In genomic region chr12:65961731-65962130, GRCh38 we compare ENCODE assay signal across 25 cellular contexts.
DNase-seq lines count a peak whose midpoint lies in the region; TF ChIP-seq lines count a peak whose summit lies in the region.
"Had no signal": no experiment of that assay in that cellular context is flagged by ENCODE, and none has a peak within 500 bp of the region (broad histone marks: within the 10 kb centered on the region; RNA-seq: fewer than 3 reads in every experiment).

No MANE protein-coding gene starts in this region.

- H3K4me1 ChIP-seq in SJSA1 (replicated peaks) (peaks cover 50% of the 10 kb centered on the region), iPS-15b (ENCODE audit: control insufficient read depth, insufficient read depth, low read length) (no peaks in the 10 kb centered on the region)
- H3K4me1 ChIP-seq: ascending aorta, esophagus muscularis mucosa, tibial nerve had no signal

- H3K4me3 ChIP-seq in SJSA1, result no peak overlapping the region; the same call in 1 of the 2 replicates
- no peak overlapping the region for H3K4me3 ChIP-seq in iPS-15b (ENCODE audit: low read depth, low read length)
- H3K4me3 ChIP-seq: ascending aorta; BLaER1 treated with 17β-estradiol and CSF1 and Interleukin-3, amounts not matched to agents 10 nM and 100 nM; esophagus muscularis mucosa; HAP-1; tibial nerve had no signal

- H3K36me3 ChIP-seq in SJSA1, result no peaks in the 10 kb centered on the region
- H3K36me3 ChIP-seq in iPS-15b (ENCODE audit: control insufficient read depth, insufficient read depth, low read length), result no peaks in the 10 kb centered on the region
- H3K36me3 ChIP-seq: ascending aorta; BLaER1 treated with 17β-estradiol and CSF1 and Interleukin-3, amounts not matched to agents 10 nM and 100 nM; esophagus muscularis mucosa; tibial nerve had no signal

- H3K27me3 ChIP-seq in SJSA1 (replicated peaks), result no peaks in the 10 kb centered on the region
- no peaks in the 10 kb centered on the region for H3K27me3 ChIP-seq in iPS-15b (ENCODE audit: control insufficient read depth, insufficient read depth, low read length)
- H3K27me3 ChIP-seq: ascending aorta; BLaER1 treated with 17β-estradiol and CSF1 and Interleukin-3, amounts not matched to agents 10 nM and 100 nM; foreskin keratinocyte had no signal

- H3K9ac ChIP-seq in iPS-15b (ENCODE audit: low read depth, low read length), result peak overlapping the region; percentile 17
- H3K9ac ChIP-seq: BLaER1 treated with 17β-estradiol and CSF1 and Interleukin-3, amounts not matched to agents 10 nM and 100 nM had no signal

- CTCF ChIA-PET in Calu3 (lab: Charles Lee) (interaction anchor here (0.6 to 0.9 kb wide), 2 partner anchors 15 to 25 kb away, joined by 3 read pairs; no protein-coding TSS in a partner anchor), HEK293T (lab: Yijun Ruan, JAX) (interaction anchor here (0.7 kb wide), 1 partner anchor 74 kb away, joined by 3 read pairs; no protein-coding TSS in a partner anchor)

- no peaks in the 10 kb centered on the region for H3K27me3 Mint-ChIP-seq in Calu3 (ENCODE audit: unreplicated experiment)

- peak overlapping the region; percentile 58 for H3K27ac ChIP-seq in SJSA1
- H3K27ac ChIP-seq: ascending aorta; BLaER1 treated with 17β-estradiol and CSF1 and Interleukin-3, amounts not matched to agents 10 nM and 100 nM; esophagus muscularis mucosa; foreskin keratinocyte; tibial nerve had no signal

- DNase-seq in Calu3, result no peak
- DNase-seq in SJSA1 (ENCODE audit: low read depth in 1 of 2, low spot score in 2 of 2), result peak in 1 of 2 experiments; percentile 47
- DNase-seq in retina, result peak; percentile 67
- no peak for DNase-seq in NOMO-1 treated with DMSO at 0.1 percent for 48 hours (lab: John Stamatoyannopoulos, UW; ENCODE audit: unreplicated experiment)
- DNase-seq in HEK293T (ENCODE audit: extremely low spot score), result no peak
- no peak for DNase-seq in A172 (ENCODE audit: low spot score)
- no peak for DNase-seq in SIG-M5 treated with dmso at 0.1 percent for 504 hours (lab: John Stamatoyannopoulos, UW; ENCODE audit: unreplicated experiment)
- DNase-seq: activated T-cell treated with anti-CD3 and anti-CD28 coated beads, Interleukin-2, amount 50 U/mL, for 48 hours; foreskin keratinocyte; head of caudate nucleus; kidney; naive thymus-derived CD8-positive, alpha-beta T cell; NCI-H1092; NCI-H1694 treated with DMSO at 0.1 percent for 48 hours; NCI-H446 treated with DMSO at 0.1 percent for 48 hours; right cardiac atrium; stimulated activated CD8-positive, alpha-beta memory T cell treated with anti-CD3 and anti-CD28 coated beads, Interleukin-4, amount 100 ng/mL, for 48 hours; T-helper 17 cell had no signal

- no TSS peak for BruUV-seq in Calu3 (replicated peaks; lab: Mats Ljungman, UMichigan)

- H3K9me3 ChIP-seq in SJSA1 (replicated peaks) (no peaks in the 10 kb centered on the region), iPS-15b (ENCODE audit: control insufficient read depth, insufficient read depth, low read length) (no peaks in the 10 kb centered on the region)
- H3K9me3 ChIP-seq: ascending aorta; BLaER1 treated with 17β-estradiol and CSF1 and Interleukin-3, amounts not matched to agents 10 nM and 100 nM; esophagus muscularis mucosa; HAP-1; tibial nerve had no signal

- H3K4me3 Mint-ChIP-seq in Calu3 (ENCODE audit: low read depth, unreplicated experiment), result no peak overlapping the region
- H3K4me3 Mint-ChIP-seq: central memory CD8-positive, alpha-beta T cell; naive thymus-derived CD8-positive, alpha-beta T cell; T-helper 17 cell had no signal

- POLR2A ChIA-PET in HEK293T (lab: Yijun Ruan, JAX), result no interaction called here

- H3K36me3 Mint-ChIP-seq in Calu3 (ENCODE audit: insufficient read depth, unreplicated experiment), result peaks cover 15% of the 10 kb centered on the region
- H3K36me3 Mint-ChIP-seq: naive thymus-derived CD8-positive, alpha-beta T cell had no signal

- H3K27ac Mint-ChIP-seq in Calu3 (ENCODE audit: unreplicated experiment), result peak overlapping the region; percentile 52
- H3K27ac Mint-ChIP-seq: naive thymus-derived CD8-positive, alpha-beta T cell; T-helper 17 cell had no signal

- no peaks in the 10 kb centered on the region for H3K9me3 Mint-ChIP-seq in Calu3 (ENCODE audit: low read depth, unreplicated experiment)
- H3K9me3 Mint-ChIP-seq: central memory CD8-positive, alpha-beta T cell; naive thymus-derived CD8-positive, alpha-beta T cell had no signal

- intact Hi-C loops in Calu3 (cut with micrococcal nuclease; ENCODE audit: unreplicated experiment), result no loop called here

- H3K4me1 Mint-ChIP-seq in Calu3 (ENCODE audit: low read depth, unreplicated experiment), result peaks cover 37% of the 10 kb centered on the region
- H3K4me1 Mint-ChIP-seq: central memory CD8-positive, alpha-beta T cell; T-helper 17 cell had no signal

- TF ChIP-seq CTCF in Calu3 (IDR thresholded peaks at IDR 0.05; ENCODE audit: unreplicated experiment), result no peak

TF ChIP-seq in HEK293T, 16 proteins besides CTCF, POLR2A, EP300 and RAD21:
- TF ChIP-seq TARDBP (IDR thresholded peaks at IDR 0.05) (no peak), HDGF (IDR thresholded peaks at IDR 0.05; ENCODE audit: borderline replicate concordance) (no peak), L3MBTL2 (conservative IDR thresholded peaks at IDR 0.05) (no peak), PKNOX1 (IDR thresholded peaks at IDR 0.05) (no peak), FOXK2 (IDR thresholded peaks at IDR 0.05) (no peak), FOXA1 (IDR thresholded peaks at IDR 0.05) (no peak)
TF ChIP-seq in HEK293T: peak in this region for 0.
